23 cellular contexts compared by ENCODE assay signal in genomic region chr18:55137602-55138001, GRCh38.
A peak's percentile ranks its signal among the peaks of the same experiment; 100 is the strongest.
DNase-seq lines count a peak whose midpoint lies in the region; ATAC-seq, FAIRE-seq and TF ChIP-seq lines count a peak whose summit lies in the region.
"Had no signal": no experiment of that assay in that cellular context is flagged by ENCODE, and none has a peak within 500 bp of the region (broad histone marks: within the 10 kb centered on the region; RNA-seq: fewer than 3 reads in every experiment).

No MANE protein-coding gene starts in this region.

- ATAC-seq in HepG2 (no peak), right lobe of liver (no peak), K562 (no peak), lower lobe of right lung (no peak), HG02970 (IDR thresholded peaks at IDR 0.05; ENCODE audit: low FRiP score, unreplicated experiment) (no peak)
- ATAC-seq: CD8-positive, alpha-beta T cell; GM23338; HCT116 had no signal

- no peak overlapping the region for H3K4me2 ChIP-seq in HepG2 (ENCODE audit: low read depth, low read length)
- H3K4me2 ChIP-seq in K562 (ENCODE audit: insufficient read depth, low read length), result no peak overlapping the region
- H3K4me2 ChIP-seq: BLaER1, GM23338 had no signal

- H3K27me3 Mint-ChIP-seq in mesothelial cell of epicardium (ENCODE audit: low read depth), result peaks cover 3% of the 10 kb centered on the region

- no peaks in the 10 kb centered on the region for H3K36me3 Mint-ChIP-seq in mesothelial cell of epicardium
- H3K36me3 Mint-ChIP-seq: CD4-positive, CD25-positive, alpha-beta regulatory T cell; CD8-positive, alpha-beta T cell had no signal

- POLR2A ChIA-PET in HepG2 (lab: Yijun Ruan, JAX) (no interaction called here), K562 (lab: Yijun Ruan, JAX) (no interaction called here)

- H3K4me3 ChIP-seq in HepG2 (replicated peaks in 1 of 3; ENCODE audit: insufficient read depth in 1 of 3, low read depth in 2 of 3, low read length in 3 of 3) (no peak overlapping the region), right lobe of liver (no peak overlapping the region), K562 (no peak overlapping the region), lower lobe of right lung (no peak overlapping the region)
- H3K4me3 ChIP-seq: BLaER1, GM23338 had no signal

- H3K9me3 ChIP-seq in HepG2 (ENCODE audit: low read length) (no peaks in the 10 kb centered on the region), right lobe of liver (no peaks in the 10 kb centered on the region), K562 (replicated peaks; ENCODE audit: control insufficient read depth, insufficient read depth, low read depth, low read length) (no peaks in the 10 kb centered on the region), lower lobe of right lung (no peaks in the 10 kb centered on the region)
- H3K9me3 ChIP-seq: BLaER1, Caco-2 had no signal

- WGBS in HepG2 (ENCODE audit: low lambda C conversion rate), result 3% methylated on average over 2 of the region's 2 CpGs
- 44% methylated on average over 2 of the region's 2 CpGs for WGBS in right lobe of liver (ENCODE audit: insufficient coverage, low coverage, low lambda C conversion rate, missing lambda C conversion rate)
- 0% methylated on average over 2 of the region's 2 CpGs for WGBS in K562 (ENCODE audit: insufficient coverage, low coverage, missing lambda C conversion rate)

- TF ChIP-seq EP300 in HepG2 (IDR thresholded peaks at IDR 0.05; ENCODE audit: low read depth in 2 of 2, low read length in 2 of 2) (no peak), HepG2 (CRISPR knock-in tag; IDR thresholded peaks at IDR 0.05; ENCODE audit: borderline replicate concordance) (no peak), K562 (IDR thresholded peaks at IDR 0.05; ENCODE audit: low read length) (no peak)

- TF ChIP-seq POLR2A in HepG2 (IDR thresholded peaks at IDR 0.05; ENCODE audit: insufficient read depth in 1 of 2, low read depth in 2 of 2, low read length in 2 of 2) (no peak), right lobe of liver (IDR thresholded peaks at IDR 0.05) (no peak), K562 (conservative IDR thresholded peaks at IDR 0.05) (no peak)

- H3K4me1 ChIP-seq in HepG2 (ENCODE audit: insufficient read depth, low read length) (no peaks in the 10 kb centered on the region), right lobe of liver (no peaks in the 10 kb centered on the region), K562 (replicated peaks in 1 of 2; ENCODE audit: control insufficient read depth in 2 of 2, insufficient read depth in 2 of 2, low read length in 2 of 2) (no peaks in the 10 kb centered on the region), lower lobe of right lung (no peaks in the 10 kb centered on the region)
- H3K4me1 ChIP-seq: BLaER1, Caco-2 had no signal

- FAIRE-seq in HepG2 (lab: Jason Lieb, UNC) (no peak), K562 (lab: Jason Lieb, UNC) (no peak)
- FAIRE-seq: A204.1, G401.6, GM12892, GM19239 had no signal

- no peak overlapping the region for H3K4me3 Mint-ChIP-seq in mesothelial cell of epicardium
- H3K4me3 Mint-ChIP-seq: B cell; CD4-positive, CD25-positive, alpha-beta regulatory T cell; CD8-positive, alpha-beta T cell; GM23338; H9 had no signal

- H3K27me3 ChIP-seq in HepG2 (ENCODE audit: control insufficient read depth in 1 of 2, insufficient read depth in 2 of 2, low read length in 2 of 2) (peaks cover 1 to 4% of the 10 kb centered on the region in 2 experiments; a peak in 2 of 5 replicates), right lobe of liver (no peaks in the 10 kb centered on the region), K562 (ENCODE audit: control insufficient read depth in 2 of 2, insufficient read depth in 2 of 2, low read length in 2 of 2) (peaks cover 0 to 2% of the 10 kb centered on the region in 2 experiments; a peak in 1 of 5 replicates), lower lobe of right lung (ENCODE audit: low read depth) (no peaks in the 10 kb centered on the region)
- H3K27me3 ChIP-seq: BLaER1 had no signal

- H2AFZ ChIP-seq in HepG2 (ENCODE audit: low read length) (no peak overlapping the region), K562 (ENCODE audit: low read depth, low read length) (no peak overlapping the region)
- H2AFZ ChIP-seq: GM23338 had no signal

- H3K79me2 ChIP-seq in HepG2 (ENCODE audit: insufficient read depth, low read length) (no peaks in the 10 kb centered on the region), K562 (ENCODE audit: control insufficient read depth, insufficient read depth, low read length) (no peaks in the 10 kb centered on the region)

- no peak for DNase-seq in HepG2 (ENCODE audit: low spot score)
- DNase-seq in right lobe of liver, result no peak
- no peak for DNase-seq in K562 (ENCODE audit: extremely low read depth in 1 of 4, low spot score in 3 of 4)
- DNase-seq in iris pigment epithelial cell (ENCODE audit: low read depth), result peak; percentile 18
- no peak for DNase-seq in lower lobe of right lung
- DNase-seq in mesothelial cell of epicardium (ENCODE audit: low spot score in 2 of 2, unreplicated experiment in 2 of 2), result no peak
- DNase-seq: Caco-2; CD4-positive, CD25-positive, alpha-beta regulatory T cell; CD8-positive, alpha-beta T cell; DMS153; DND-41; H9 had no signal

- CTCF ChIA-PET in HepG2 (lab: Yijun Ruan, JAX; ENCODE audit: low intra/inter-chr PET ratio, low total read pairs), result no interaction called here
- CTCF ChIA-PET in K562 (lab: Yijun Ruan, JAX; ENCODE audit: low intra/inter-chr PET ratio), result no interaction called here

- no peaks in the 10 kb centered on the region for H3K36me3 ChIP-seq in HepG2 (replicated peaks in 1 of 2; ENCODE audit: control insufficient read depth in 1 of 2, insufficient read depth in 2 of 2, low read length in 2 of 2)
- H3K36me3 ChIP-seq in right lobe of liver, result no peaks in the 10 kb centered on the region
- no peaks in the 10 kb centered on the region for H3K36me3 ChIP-seq in K562 (ENCODE audit: control insufficient read depth, insufficient read depth, low read length)
- no peaks in the 10 kb centered on the region for H3K36me3 ChIP-seq in lower lobe of right lung
- H3K36me3 ChIP-seq: BLaER1 had no signal

- no peak overlapping the region for H3K27ac Mint-ChIP-seq in mesothelial cell of epicardium
- H3K27ac Mint-ChIP-seq: B cell; CD4-positive, CD25-positive, alpha-beta regulatory T cell; CD8-positive, alpha-beta T cell; GM23338; H9 had no signal

- in situ Hi-C loops in HepG2 (cut with HindIII; ENCODE audit: extremely low pct_ligation_motif_present, low pct_unique_long_range_greater_than_20kb), result no loop called here
- in situ Hi-C loops in K562 (cut with MboI), result no loop called here

- H3K27ac ChIP-seq in HepG2 (ENCODE audit: extremely low read length, insufficient read depth, low read length) (no peak overlapping the region), right lobe of liver (no peak overlapping the region), K562 (ENCODE audit: extremely low read depth, low read depth, low read length) (no peak overlapping the region), lower lobe of right lung (no peak overlapping the region)
- H3K27ac ChIP-seq: 22Rv1, BLaER1, C4-2B had no signal

- no peaks in the 10 kb centered on the region for H3K9me1 ChIP-seq in K562 (ENCODE audit: control insufficient read depth, insufficient read depth, low read length)

- BruUV-seq in HepG2 (replicated peaks; lab: Mats Ljungman, UMichigan) (no TSS peak), K562 (replicated peaks; lab: Mats Ljungman, UMichigan) (no TSS peak)

- no peaks in the 10 kb centered on the region for H3K9me3 Mint-ChIP-seq in mesothelial cell of epicardium
- H3K9me3 Mint-ChIP-seq: GM23338, H9 had no signal

- H4K20me1 ChIP-seq in HepG2 (ENCODE audit: insufficient read depth, low read length) (no peaks in the 10 kb centered on the region), K562 (replicated peaks; ENCODE audit: control insufficient read depth, insufficient read depth, low read length) (no peaks in the 10 kb centered on the region)
- H4K20me1 ChIP-seq: BLaER1 had no signal

- TF ChIP-seq CTCF in HepG2 (CRISPR knock-in tag; IDR thresholded peaks at IDR 0.05) (no peak), right lobe of liver (IDR thresholded peaks at IDR 0.05) (no peak), K562 (IDR thresholded peaks at IDR 0.05 in 2 of 3, conservative IDR thresholded peaks at IDR 0.05 in 1 of 3; ENCODE audit: insufficient read depth in 2 of 3, low read depth in 1 of 3, low read length in 3 of 3) (no peak), lower lobe of right lung (IDR thresholded peaks at IDR 0.05) (no peak), mesothelial cell of epicardium (IDR thresholded peaks at IDR 0.05; ENCODE audit: unreplicated experiment) (no peak)

- no peaks in the 10 kb centered on the region for H3K4me1 Mint-ChIP-seq in mesothelial cell of epicardium
- H3K4me1 Mint-ChIP-seq: CD4-positive, CD25-positive, alpha-beta regulatory T cell; GM23338 had no signal

- intact Hi-C loops in HepG2 (cut with micrococcal nuclease; ENCODE audit: unreplicated experiment), result no loop called here
- intact Hi-C loops in right lobe of liver (cut with DNase I), result no loop called here
- intact Hi-C loops in K562 (cut with micrococcal nuclease), result no loop called here
- intact Hi-C loops in lower lobe of right lung (cut with DNase I), result no loop called here

- no peak overlapping the region for H3K9ac ChIP-seq in HepG2 (ENCODE audit: insufficient read depth, low read depth, low read length)
- H3K9ac ChIP-seq in K562 (ENCODE audit: insufficient read depth in 1 of 2, low read depth in 2 of 2, low read length in 2 of 2), result no peak overlapping the region
- H3K9ac ChIP-seq: BLaER1 had no signal

- TF ChIP-seq RAD21 in HepG2 (CRISPR knock-in tag; IDR thresholded peaks at IDR 0.05) (no peak), K562 (CRISPR knock-in tag; conservative IDR thresholded peaks at IDR 0.05 in 1 of 2, IDR thresholded peaks at IDR 0.05 in 1 of 2) (no peak)

TF ChIP-seq in HepG2, 621 proteins besides CTCF, POLR2A, EP300 and RAD21 (continues in another document):
- no peak for TF ChIP-seq TBP (CRISPR knock-in tag; IDR thresholded peaks at IDR 0.05)
- TF ChIP-seq ZNF672 (CRISPR knock-in tag; IDR thresholded peaks at IDR 0.05), result no peak

TF ChIP-seq in K562, 482 proteins besides CTCF, POLR2A, EP300 and RAD21:
- TF ChIP-seq MAFG (tag; conservative IDR thresholded peaks at IDR 0.05) (peak; percentile 80), SMARCE1 (IDR thresholded peaks at IDR 0.05) (no peak), MAFF (IDR thresholded peaks at IDR 0.05; ENCODE audit: low read length) (0 out of 2 replicates have a peak, but pooled peaks have one; percentile 8), ZNF316 (IDR thresholded peaks at IDR 0.05) (peak; percentile 36; the same call in 1 of the 2 replicates), C11orf30 (IDR thresholded peaks at IDR 0.05; ENCODE audit: low read depth) (peak; percentile 42; the same call in 1 of the 2 replicates)
TF ChIP-seq in K562: peak in this region for 4.

Comparison
In these comparisons a context has a peak if more than half of its experiments do, and no peak if none do; other contexts are left out.
1. Of the 241 proteins assayed by ChIP-seq in both HepG2 and K562: peak only in HepG2: MAFK; only in K562: MAFG; in both: MAFF; in neither: 238.